In genomic region chr1:183048087-183049085, GRCh38 we compare ENCODE assay signal across 13 cellular contexts. TPM values are rescaled to one million over a fixed set of nuclear protein-coding genes. Genes with fewer than 3 reads are reported as not detected.
DNase-seq lines count a peak whose midpoint lies in the region; ATAC-seq and TF ChIP-seq lines count a peak whose summit lies in the region.
"Had no signal": no experiment of that assay in that cellular context is flagged by ENCODE, and none has a peak within 500 bp of the region (broad histone marks: within the 10 kb centered on the region; RNA-seq: fewer than 3 reads in every experiment).

No MANE protein-coding gene starts in this region.

- TF ChIP-seq POLR2A in thyroid gland (IDR thresholded peaks at IDR 0.05): no peak

- peaks cover 0 to 6% of the 10 kb centered on the region in 2 experiments; a peak in 3 of 4 replicates for H3K4me1 Mint-ChIP-seq in H9

- TF ChIP-seq CTCF in VCaP (conservative IDR thresholded peaks at IDR 0.05) (no peak), H9 (conservative IDR thresholded peaks at IDR 0.05) (no peak), thyroid gland (IDR thresholded peaks at IDR 0.05) (no peak)

- ATAC-seq in GM18519 (IDR thresholded peaks at IDR 0.05; ENCODE audit: low FRiP score, unreplicated experiment) (peak; percentile 99), GM21528 (IDR thresholded peaks at IDR 0.05; ENCODE audit: low FRiP score, unreplicated experiment) (peak; percentile 99), HG03139 (IDR thresholded peaks at IDR 0.05; ENCODE audit: unreplicated experiment) (peak; percentile 98)

- H3K9ac ChIP-seq in H9 (ENCODE audit: extremely low read depth, insufficient read length, low read length): no peak overlapping the region

- H3T11ph ChIP-seq in H9 (ENCODE audit: low read length): no peak overlapping the region

- peaks cover 0 to 3% (median 3%) of the 10 kb centered on the region in 3 experiments; a peak in 4 of 7 replicates for H3K36me3 Mint-ChIP-seq in H9 (ENCODE audit: insufficient read depth in 1 of 3, low read depth in 3 of 3)

- H2BK12ac ChIP-seq in H9 (ENCODE audit: insufficient read length, low read depth, low read length): no peak overlapping the region

- no peaks in the 10 kb centered on the region for H3K79me1 ChIP-seq in H9 (ENCODE audit: insufficient read depth, low read depth, low read length, poor library complexity, severe bottlenecking)

- DNase-seq in H9: no peak
- no peak for DNase-seq in NCI-H510A treated with DMSO at 0.1 percent for 48 hours (lab: John Stamatoyannopoulos, UW)
- no peak for DNase-seq in DMS 273 (lab: John Stamatoyannopoulos, UW; ENCODE audit: unreplicated experiment)
- no peak for DNase-seq in thyroid gland
- DNase-seq: activated CD4-positive, alpha-beta T cell treated with anti-CD3 and anti-CD28 coated beads for 48 hours; aorta; DMS79 treated with DMSO at 0.1 percent for 48 hours; NCI-H526 treated with DMSO at 0.1 percent for 48 hours had no signal

- no peaks in the 10 kb centered on the region for H3K27me3 Mint-ChIP-seq in H9 (ENCODE audit: low read depth)

- no peak overlapping the region for H2BK120ac ChIP-seq in H9 (ENCODE audit: low read depth, low read length, poor library complexity, severe bottlenecking)

- H3K4me3 ChIP-seq in thyroid gland (replicated peaks in 1 of 3): no peak overlapping the region
- H3K4me3 ChIP-seq: suprapubic skin had no signal

- peaks cover 2% of the 10 kb centered on the region; the same call in 1 of the 2 replicates for H3K79me2 ChIP-seq in H9 (ENCODE audit: insufficient read depth, low read length)

- intact Hi-C loops in thyroid gland (cut with DNase I): no loop called here

- no peak overlapping the region for H3K4me3 Mint-ChIP-seq in H9

- H3K36me3 ChIP-seq in thyroid gland: no peaks in the 10 kb centered on the region
- H3K36me3 ChIP-seq: suprapubic skin had no signal

- H3K56ac ChIP-seq in H9 (ENCODE audit: insufficient read length, low read depth, low read length): no peak overlapping the region

- no peak overlapping the region for H2AFZ ChIP-seq in H9 (ENCODE audit: low read length)

- H3K4ac ChIP-seq in H9 (ENCODE audit: low read depth, low read length): no peak overlapping the region

- H3K9me3 ChIP-seq in H9 (ENCODE audit: control insufficient read depth, low read depth, low read length): no peaks in the 10 kb centered on the region
- H3K9me3 ChIP-seq in thyroid gland: no peaks in the 10 kb centered on the region
- H3K9me3 ChIP-seq: suprapubic skin had no signal

- peak overlapping the region; percentile 32 for H3K27ac ChIP-seq in VCaP
- H3K27ac ChIP-seq in H9 (ENCODE audit: insufficient read length, low read depth, low read length): no peak overlapping the region
- no peak overlapping the region for H3K27ac ChIP-seq in thyroid gland
- H3K27ac ChIP-seq: suprapubic skin had no signal

- H3K27ac Mint-ChIP-seq in H9: no peak overlapping the region; a peak in 1 of 7 replicates

- no peaks in the 10 kb centered on the region for H3K4me1 ChIP-seq in H9 (ENCODE audit: insufficient read depth, low read length)
- peaks cover 17 to 48% of the 10 kb centered on the region in 2 donors for H3K4me1 ChIP-seq in thyroid gland

- H3K27me3 ChIP-seq in H9 (ENCODE audit: insufficient read depth, low read length) (no peaks in the 10 kb centered on the region), thyroid gland (no peaks in the 10 kb centered on the region)
- H3K27me3 ChIP-seq: suprapubic skin had no signal

- no peaks in the 10 kb centered on the region for H3K23me2 ChIP-seq in H9 (ENCODE audit: insufficient read length, low read depth, low read length, poor library complexity, severe bottlenecking)

- no peak overlapping the region for H3K14ac ChIP-seq in H9 (ENCODE audit: insufficient read depth, low read length)

- no peak overlapping the region for H4K5ac ChIP-seq in H9 (ENCODE audit: insufficient read length, low read depth, low read length)

- no peak overlapping the region for H3K4me2 ChIP-seq in H9 (ENCODE audit: insufficient read depth, insufficient read length, low read length)

- no CpG with 5 or more reads among the region's 7 CpGs for WGBS in H9 (ENCODE audit: extremely low coverage, insufficient read length, low lambda C conversion rate)
- WGBS in thyroid gland, 2 donors: 83 to 87% methylated on average over 7 of the region's 7 CpGs

- no peak overlapping the region for H3K23ac ChIP-seq in H9 (ENCODE audit: insufficient read length, low read depth, low read length)

- no peak overlapping the region for H2BK5ac ChIP-seq in H9 (ENCODE audit: insufficient read length, low read length)

- no peak overlapping the region for H4K8ac ChIP-seq in H9 (replicated peaks; ENCODE audit: insufficient read length, low read depth, low read length)

- no peak overlapping the region for H3K18ac ChIP-seq in H9 (ENCODE audit: insufficient read length, low read depth, low read length)

- H4K20me1 ChIP-seq in H9 (ENCODE audit: control insufficient read depth, insufficient read depth, insufficient read length): no peaks in the 10 kb centered on the region

- H3K9me3 Mint-ChIP-seq in H9: no peaks in the 10 kb centered on the region

- H2BK15ac ChIP-seq in H9 (ENCODE audit: low read depth, low read length): no peak overlapping the region

- no peak overlapping the region for H2BK20ac ChIP-seq in H9 (ENCODE audit: low read depth, low read length, poor library complexity, severe bottlenecking)

- H4K91ac ChIP-seq in H9 (ENCODE audit: insufficient read length, low read depth, low read length): no peak overlapping the region

- H2AK5ac ChIP-seq in H9 (ENCODE audit: insufficient read length, low read length): no peak overlapping the region

RNA-seq across cellular contexts. Expression of gene LAMC1, which starts 25.2 kb away (rescaled TPM):
- total RNA-seq in H9 (2021) (96.2 and 110 TPM in 2 replicates), thyroid gland (100 to 1,000 TPM; 150 to 213 (median 174) TPM)
